Comparison of ENCODE assay signal across 25 cellular contexts in the genomic region with DNA sequence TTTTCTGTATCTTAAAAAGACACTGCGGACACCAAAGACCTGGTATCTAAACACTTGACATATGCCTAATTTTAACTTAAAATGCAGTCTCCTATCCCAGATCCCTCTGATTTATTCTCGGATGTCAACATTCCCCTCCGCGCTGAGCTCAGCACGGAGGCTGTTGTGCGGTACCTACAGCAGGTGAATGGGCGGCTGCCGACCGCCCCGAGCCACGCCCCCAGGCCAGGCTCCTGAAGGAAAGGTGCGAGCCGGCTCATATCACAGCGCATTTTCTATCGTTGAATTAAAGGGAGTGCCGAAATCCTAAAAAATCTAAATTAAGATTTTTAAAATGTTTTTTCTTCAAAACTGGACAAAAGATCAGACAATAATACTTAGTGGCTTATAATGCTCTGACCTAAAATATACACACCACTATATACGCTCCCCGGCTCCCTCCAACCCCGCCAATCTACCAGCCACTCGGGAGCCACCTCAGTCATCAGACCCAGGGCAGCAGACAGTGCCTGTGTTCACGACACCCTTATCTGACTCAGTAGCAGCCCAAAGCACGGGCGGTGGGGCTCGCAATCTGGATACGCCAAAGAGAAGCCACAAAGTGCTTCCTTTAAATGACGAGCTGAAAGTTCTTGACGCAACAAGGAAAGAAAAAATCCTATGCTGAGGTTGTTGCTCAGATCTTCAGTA. TPM values are rescaled to one million over a fixed set of nuclear protein-coding genes. Genes with fewer than 3 reads are reported as not detected.
"Had no signal": no experiment of that assay in that cellular context is flagged by ENCODE, and none has a peak within 500 bp of the region (broad histone marks: within the 10 kb centered on the region; RNA-seq: fewer than 3 reads in every experiment).

No MANE protein-coding gene starts in this region.

- H3K4me2 ChIP-seq: KMS-11, SK-N-SH had no signal

- H3K27ac Mint-ChIP-seq: activated CD8-positive, alpha-beta T cell treated with anti-CD3 and anti-CD28 coated beads, Interleukin-2, amount 10 ng/mL, durations not matched to agents 7 days and 5 days; brain had no signal

- H3K4me3 Mint-ChIP-seq: activated CD8-positive, alpha-beta T cell treated with anti-CD3 and anti-CD28 coated beads, Interleukin-2, amount 10 ng/mL, durations not matched to agents 7 days and 5 days had no signal

- ATAC-seq: activated CD8-positive, alpha-beta T cell treated with anti-CD3 and anti-CD28 coated beads, Interleukin-2, amount 10 ng/mL, durations not matched to agents 7 days and 5 days had no signal

- DNase-seq: activated CD4-positive, alpha-beta T cell treated with anti-CD3 and anti-CD28 coated beads for 48 hours; activated CD4-positive, alpha-beta T cell treated with anti-CD3 and anti-CD28 coated beads, Interleukin-2, amount 50 U/mL, for 4 hours; activated CD4-positive, CD25-positive, alpha-beta regulatory T cell treated with anti-CD3 and anti-CD28 coated beads, Interleukin-2, amount 50 U/mL, for 72 hours; activated CD8-positive, alpha-beta memory T cell treated with anti-CD3 and anti-CD28 coated beads, Interleukin-2, amount 50 U/mL, for 48 hours; activated CD8-positive, alpha-beta T cell treated with anti-CD3 and anti-CD28 coated beads, Interleukin-2, amount 10 ng/mL, durations not matched to agents 7 days and 5 days; activated naive CD4-positive, alpha-beta T cell treated with anti-CD3 and anti-CD28 coated beads, Interleukin-2, amount 50 U/mL, for 16 hours; activated T-cell treated with anti-CD3 and anti-CD28 coated beads, Interleukin-2, amount 50 U/mL, for 1 hour; amniotic stem cell; NCI-H1092 treated with DMSO at 0.1 percent for 48 hours; NCI-H1417 treated with DMSO at 0.1 percent for 48 hours; NCI-H1694 treated with DMSO at 0.1 percent for 48 hours; NCI-H2029 treated with DMSO at 0.1 percent for 48 hours; NCI-H345; NCI-H510A; NCI-H526 treated with DMSO at 0.1 percent for 48 hours; NCI-H82; NK-92 treated with Interleukin-12 subunit alpha and Interleukin-12 subunit beta, amount 100 ng/mL, for 24 hours; Right ventricle myocardium superior; SJCRH30; SK-N-SH had no signal

- H3K27me3 ChIP-seq: SJCRH30 had no signal

- H3K9ac ChIP-seq: KMS-11, SK-N-SH had no signal

- FAIRE-seq: astrocyte had no signal

- H3K9me3 Mint-ChIP-seq: brain had no signal

- H3K4me3 ChIP-seq: Peyer's patch, SJCRH30 had no signal

- H3K9me3 ChIP-seq: Peyer's patch, SJCRH30, SK-N-SH had no signal

- H3K27ac ChIP-seq: KMS-11, Peyer's patch, RWPE1, SJCRH30 had no signal

RNA-seq across cellular contexts. Expression of a gene that starts 6.5 kb away (rescaled TPM):
- total RNA-seq: Right ventricle myocardium superior had no signal

RNA-seq across cellular contexts. Expression of a gene that starts 34.5 kb away (rescaled TPM):
- total RNA-seq: SJCRH30 had no signal
